ENCODE assay signal across 22 cellular contexts in genomic region chr7:129100827-129101166, GRCh38. TPM values are rescaled to one million over a fixed set of nuclear protein-coding genes. Genes with fewer than 3 reads are reported as not detected.
DNase-seq lines count a peak whose midpoint lies in the region; ATAC-seq and TF ChIP-seq lines count a peak whose summit lies in the region.
"Had no signal": no experiment of that assay in that cellular context is flagged by ENCODE, and none has a peak within 500 bp of the region (broad histone marks: within the 10 kb centered on the region; RNA-seq: fewer than 3 reads in every experiment).

No MANE protein-coding gene starts in this region.

- peak overlapping the region; percentile 58 for H3K27ac ChIP-seq in VCaP
- H3K27ac ChIP-seq in mesenchymal stem cell (ENCODE audit: low read length, poor library complexity, severe bottlenecking) = peak overlapping the region; percentile 98
- no peak overlapping the region for H3K27ac ChIP-seq in uterus
- H3K27ac ChIP-seq: KMS-11, PC-9, SJSA1 had no signal

- H3K27me3 Mint-ChIP-seq in type B pancreatic cell (no peaks in the 10 kb centered on the region), WTC11 (ENCODE audit: low read depth) (no peaks in the 10 kb centered on the region)
- no peaks in the 10 kb centered on the region for H3K27me3 Mint-ChIP-seq in activated T-cell treated with anti-CD3 and anti-CD28 coated beads, Interleukin-2, amount 50 U/mL, for 24 hours
- H3K27me3 Mint-ChIP-seq: B cell had no signal

- no peak overlapping the region for H2AFZ ChIP-seq in mesenchymal stem cell (ENCODE audit: low read depth, low read length)
- H2AFZ ChIP-seq: PC-9 had no signal

- no peak overlapping the region for H4K8ac ChIP-seq in mesenchymal stem cell (ENCODE audit: low read length)

- H3K9me3 Mint-ChIP-seq in type B pancreatic cell = no peaks in the 10 kb centered on the region
- no peaks in the 10 kb centered on the region for H3K9me3 Mint-ChIP-seq in WTC11
- H3K9me3 Mint-ChIP-seq in activated T-cell treated with anti-CD3 and anti-CD28 coated beads, Interleukin-2, amount 50 U/mL, for 24 hours = no peaks in the 10 kb centered on the region

- no peak overlapping the region for H2AK5ac ChIP-seq in mesenchymal stem cell (ENCODE audit: low read length, severe bottlenecking)

- H3K4ac ChIP-seq in mesenchymal stem cell (ENCODE audit: low read depth in 1 of 2, low read length in 2 of 2) = no peak overlapping the region

- H3K79me1 ChIP-seq in mesenchymal stem cell (replicated peaks; ENCODE audit: low read length, poor library complexity, severe bottlenecking) = no peaks in the 10 kb centered on the region

- peak overlapping the region; percentile 87 for H2BK5ac ChIP-seq in mesenchymal stem cell (ENCODE audit: low read depth, low read length, poor library complexity, severe bottlenecking)

- H2BK12ac ChIP-seq in mesenchymal stem cell (ENCODE audit: low read length in 2 of 2) = no peak overlapping the region

- H3K4me1 Mint-ChIP-seq in type B pancreatic cell (ENCODE audit: unreplicated experiment) (peaks cover 19% of the 10 kb centered on the region), WTC11 (peaks cover 7% of the 10 kb centered on the region)
- peaks cover 2% of the 10 kb centered on the region for H3K4me1 Mint-ChIP-seq in activated T-cell treated with anti-CD3 and anti-CD28 coated beads, Interleukin-2, amount 50 U/mL, for 24 hours (ENCODE audit: low read depth)

- POLR2A ChIA-PET in WTC11 (lab: Charles Lee) = no interaction called here

- H3K4me3 ChIP-seq in mesenchymal stem cell (ENCODE audit: insufficient read depth in 1 of 2, low read depth in 1 of 2, low read length in 2 of 2) (no peak overlapping the region), uterus (no peak overlapping the region)
- H3K4me3 ChIP-seq: PC-9, SJSA1 had no signal

- H3K9me3 ChIP-seq in mesenchymal stem cell (ENCODE audit: control insufficient read depth, low read length) = no peaks in the 10 kb centered on the region
- no peaks in the 10 kb centered on the region for H3K9me3 ChIP-seq in uterus
- H3K9me3 ChIP-seq: SJSA1 had no signal

- CTCF ChIA-PET in WTC11 (lab: Charles Lee) = interaction anchor here (3.0 to 3.1 kb wide), 2 partner anchors 9 to 63 kb away, joined by 9 to 33 read pairs; no protein-coding TSS in a partner anchor

- H3K14ac ChIP-seq in mesenchymal stem cell (ENCODE audit: low read length in 2 of 2) = no peak overlapping the region

- H3K36me3 Mint-ChIP-seq in type B pancreatic cell (no peaks in the 10 kb centered on the region), WTC11 (no peaks in the 10 kb centered on the region)
- H3K36me3 Mint-ChIP-seq in activated T-cell treated with anti-CD3 and anti-CD28 coated beads, Interleukin-2, amount 50 U/mL, for 24 hours (ENCODE audit: low read depth) = no peaks in the 10 kb centered on the region

- H3K27me3 ChIP-seq in mesenchymal stem cell (ENCODE audit: control insufficient read depth in 1 of 2, insufficient read depth in 1 of 2, low read length in 2 of 2) (peaks cover 0 to 20% of the 10 kb centered on the region in 2 experiments), uterus (no peaks in the 10 kb centered on the region)

- no peak overlapping the region for H3K27ac Mint-ChIP-seq in type B pancreatic cell
- no peak overlapping the region for H3K27ac Mint-ChIP-seq in WTC11
- H3K27ac Mint-ChIP-seq in activated T-cell treated with anti-CD3 and anti-CD28 coated beads, Interleukin-2, amount 50 U/mL, for 24 hours = no peak overlapping the region
- H3K27ac Mint-ChIP-seq: B cell had no signal

- no peak overlapping the region for H4K91ac ChIP-seq in mesenchymal stem cell (ENCODE audit: low read length)

- H3K9ac ChIP-seq in mesenchymal stem cell (ENCODE audit: low read length) = no peak overlapping the region
- H3K9ac ChIP-seq: KMS-11 had no signal

- WGBS in mesenchymal stem cell = no CpG with 5 or more reads among the region's 2 CpGs

- no peak overlapping the region for H2BK15ac ChIP-seq in mesenchymal stem cell (ENCODE audit: low read depth, poor library complexity, severe bottlenecking)

- H2BK120ac ChIP-seq in mesenchymal stem cell (ENCODE audit: low read depth, low read length) = no peak overlapping the region

- peak overlapping the region; percentile 30 for H3K4me2 ChIP-seq in mesenchymal stem cell (ENCODE audit: low read length, poor library complexity, severe bottlenecking)
- H3K4me2 ChIP-seq: KMS-11, PC-9 had no signal

- H3K36me3 ChIP-seq in mesenchymal stem cell (ENCODE audit: control insufficient read depth in 1 of 2, insufficient read depth in 2 of 2, low read depth in 1 of 2, low read length in 2 of 2) = no peaks in the 10 kb centered on the region
- H3K36me3 ChIP-seq in uterus = no peaks in the 10 kb centered on the region
- H3K36me3 ChIP-seq: SJSA1 had no signal

- DNase-seq in kidney glomerular epithelial cell (lab: John Stamatoyannopoulos, UW) (peak; percentile 58), mesenchymal stem cell (no peak), type B pancreatic cell (ENCODE audit: extremely low spot score, unreplicated experiment) (no peak), WTC11 (ENCODE audit: low spot score) (no peak), KG1 (lab: John Stamatoyannopoulos, UW) (no peak), uterus (no peak)
- no peak for DNase-seq in activated T-cell treated with anti-CD3 and anti-CD28 coated beads, Interleukin-2, amount 50 U/mL, for 24 hours
- DNase-seq: Calu3, DND-41, GOT3, NCI-H2029, NCI-H446 treated with DMSO at 0.1 percent for 48 hours, NCI-H526, NCI-H82, PC-9, Right ventricle myocardium superior, RPMI8226 had no signal

- no peak overlapping the region for H3K23ac ChIP-seq in mesenchymal stem cell (ENCODE audit: low read length in 2 of 2)

- H3K18ac ChIP-seq in mesenchymal stem cell (ENCODE audit: low read depth in 1 of 2, low read length in 2 of 2) = no peak overlapping the region

- TF ChIP-seq CTCF in VCaP (conservative IDR thresholded peaks at IDR 0.05) = no peak
- TF ChIP-seq CTCF in type B pancreatic cell (conservative IDR thresholded peaks at IDR 0.05) = no peak
- TF ChIP-seq CTCF in WTC11 (IDR thresholded peaks at IDR 0.05) = no peak
- no peak for TF ChIP-seq CTCF in uterus (IDR thresholded peaks at IDR 0.05)

- H3K4me1 ChIP-seq in mesenchymal stem cell (ENCODE audit: control insufficient read depth, insufficient read depth, low read depth, low read length) = peaks cover 14% of the 10 kb centered on the region
- H3K4me1 ChIP-seq in uterus = no peaks in the 10 kb centered on the region
- H3K4me1 ChIP-seq: SJSA1 had no signal

- no peak for ATAC-seq in WTC11
- ATAC-seq: HCT116 had no signal

- TF ChIP-seq POLR2A in uterus (IDR thresholded peaks at IDR 0.05) = no peak

- intact Hi-C loops in uterus (cut with DNase I; ENCODE audit: low total_unique reads) = no loop called here

- peak overlapping the region; percentile 19 for H3K4me3 Mint-ChIP-seq in type B pancreatic cell
- H3K4me3 Mint-ChIP-seq in WTC11 = no peak overlapping the region
- H3K4me3 Mint-ChIP-seq in activated T-cell treated with anti-CD3 and anti-CD28 coated beads, Interleukin-2, amount 50 U/mL, for 24 hours = no peak overlapping the region
- H3K4me3 Mint-ChIP-seq: B cell had no signal

TF ChIP-seq in WTC11, 78 proteins besides CTCF, POLR2A, EP300 and RAD21 (continues in another document):
- no peak for TF ChIP-seq ZNF425 (CRISPR knock-in tag; conservative IDR thresholded peaks at IDR 0.05)
- no peak for TF ChIP-seq JAZF1 (CRISPR knock-in tag; IDR thresholded peaks at IDR 0.05)
- TF ChIP-seq SOX15 (CRISPR knock-in tag; IDR thresholded peaks at IDR 0.05) = no peak
- TF ChIP-seq NR3C1 (CRISPR knock-in tag; conservative IDR thresholded peaks at IDR 0.05; ENCODE audit: low read depth) = no peak
- no peak for TF ChIP-seq MAX (CRISPR knock-in tag; IDR thresholded peaks at IDR 0.05)
- no peak for TF ChIP-seq ZMAT4 (CRISPR knock-in tag; IDR thresholded peaks at IDR 0.05)
- TF ChIP-seq ZNF219 (CRISPR knock-in tag; IDR thresholded peaks at IDR 0.05; ENCODE audit: borderline replicate concordance) = no peak
- TF ChIP-seq TCF7 (CRISPR knock-in tag; IDR thresholded peaks at IDR 0.05; ENCODE audit: low read depth) = no peak
- TF ChIP-seq ESRRA (CRISPR knock-in tag; IDR thresholded peaks at IDR 0.05; ENCODE audit: borderline replicate concordance) = no peak

RNA-seq across cellular contexts. Expression of gene TSPAN33, which starts 43.7 kb away (rescaled TPM):
- 0.43 TPM for polyA plus RNA-seq in mesenchymal stem cell (2013, experiment 1 of 2)
- polyA plus RNA-seq in mesenchymal stem cell (2013, experiment 2 of 2) = 0.40 TPM
- total RNA-seq in type B pancreatic cell (ENCODE audit: low replicate concordance) = 6.3 and 13.8 TPM in 2 replicates
- 30.0 to 42.9 TPM (median 39.8 TPM) in 3 replicates for total RNA-seq in WTC11 (2021)
- total RNA-seq in uterus = 1 to 10 TPM in 2 of 4 donors, not detected in 2; 3.9 to 7.0 TPM

RNA-seq across cellular contexts. Expression of gene TNPO3, which starts 45.9 kb away (rescaled TPM):
- 29.1 TPM for polyA plus RNA-seq in mesenchymal stem cell (2013, experiment 1 of 2)
- 28.8 TPM for polyA plus RNA-seq in mesenchymal stem cell (2013, experiment 2 of 2)
- total RNA-seq in type B pancreatic cell (ENCODE audit: low replicate concordance) (46.7 and 52.3 TPM in 2 replicates), WTC11 (2021) (87.0 to 91.7 TPM (median 89.1 TPM) in 3 replicates), uterus (10 to 100 TPM; 14.6 to 57.9 (median 31.9) TPM)

Comparison
In these comparisons a context has a peak if more than half of its experiments do, and no peak if none do; other contexts are left out.
1. H3K27ac ChIP-seq: peak in VCaP (single experiment) and mesenchymal stem cell (single experiment); none in uterus (0 of 2).